In genomic region chrX:45952030-45952429, GRCh38 we compare ENCODE assay signal across 23 cellular contexts.
DNase-seq lines count a peak whose midpoint lies in the region; ATAC-seq, FAIRE-seq and TF ChIP-seq lines count a peak whose summit lies in the region.
"Had no signal": no experiment of that assay in that cellular context is flagged by ENCODE, and none has a peak within 500 bp of the region (broad histone marks: within the 10 kb centered on the region; RNA-seq: fewer than 3 reads in every experiment).

No MANE protein-coding gene starts in this region.

- H3K27me3 ChIP-seq in mammary epithelial cell (ENCODE audit: insufficient read depth, low read length) (no peaks in the 10 kb centered on the region), breast epithelium (peaks cover 0 to 22% of the 10 kb centered on the region in 2 donors), bronchial epithelial cell (ENCODE audit: control insufficient read depth, insufficient read depth, low read length) (no peaks in the 10 kb centered on the region)
- H3K27me3 ChIP-seq: BLaER1 treated with 17β-estradiol and CSF1 and Interleukin-3, amounts not matched to agents 10 nM and 100 nM; left lung; MG63; SJSA1; thyroid gland had no signal

- H3K4me2 ChIP-seq in mammary epithelial cell (ENCODE audit: insufficient read depth, low read depth, low read length), result no peak overlapping the region
- H3K4me2 ChIP-seq: BLaER1 treated with 17β-estradiol and CSF1 and Interleukin-3, amounts not matched to agents 10 nM and 100 nM had no signal

- no peak for ATAC-seq in GM18520 (IDR thresholded peaks at IDR 0.05; ENCODE audit: unreplicated experiment)
- ATAC-seq: left lung; stimulated activated naive CD8-positive, alpha-beta T cell treated with anti-CD3 and anti-CD28 coated beads, Interleukin-15, Interleukin-2, amounts not matched to agents 100 U/mL and 50 U/mL, for 24 hours had no signal

- FAIRE-seq in bronchial epithelial cell (lab: Jason Lieb, UNC) (no peak), RCC 7860 (lab: Jason Lieb, UNC) (no peak)

- H3K36me3 ChIP-seq in mammary epithelial cell (ENCODE audit: insufficient read depth, low read length), result no peaks in the 10 kb centered on the region
- no peaks in the 10 kb centered on the region for H3K36me3 ChIP-seq in breast epithelium
- H3K36me3 ChIP-seq in bronchial epithelial cell (ENCODE audit: control insufficient read depth, insufficient read depth, low read length), result no peaks in the 10 kb centered on the region
- H3K36me3 ChIP-seq: BLaER1 treated with 17β-estradiol and CSF1 and Interleukin-3, amounts not matched to agents 10 nM and 100 nM; left lung; MG63; SJSA1; thyroid gland had no signal

- no peak for TF ChIP-seq POLR2A in breast epithelium (IDR thresholded peaks at IDR 0.05)

- no peak overlapping the region for H3K9ac ChIP-seq in mammary epithelial cell (ENCODE audit: insufficient read depth, low read length)
- H3K9ac ChIP-seq: BLaER1 treated with 17β-estradiol and CSF1 and Interleukin-3, amounts not matched to agents 10 nM and 100 nM had no signal

- in situ Hi-C loops in mammary epithelial cell (cut with MboI; ENCODE audit: low sequenced_read_pairs in 2 of 2), result no loop called here

- peak; percentile 59 for DNase-seq in mammary epithelial cell
- DNase-seq in breast epithelium (ENCODE audit: low spot score in 2 of 2), result no peak
- DNase-seq in NAMALWA (ENCODE audit: low spot score), result peak; percentile 6
- peak; percentile 7 for DNase-seq in bronchial epithelial cell (ENCODE audit: low read depth)
- no peak for DNase-seq in retinal pigment epithelial cell (ENCODE audit: low read depth)
- no peak for DNase-seq in RCC 7860 (ENCODE audit: low spot score)
- DNase-seq in islet precursor cell, result no peak
- DNase-seq: activated B cell treated with CpG ODN at 0.5 μM for 24 hours; activated CD8-positive, alpha-beta memory T cell treated with anti-CD3 and anti-CD28 coated beads for 24 hours; effector CD8-positive, alpha-beta T cell; GF-D8; glutamatergic neuron; GOT3; left lung; MG63; NCI-H1694; NCI-H69; stimulated activated CD4-positive, alpha-beta T cell treated with anti-CD3 and anti-CD28 coated beads, Interleukin-2, amount 100 ng/mL, for 24 hours; stimulated activated naive CD8-positive, alpha-beta T cell treated with anti-CD3 and anti-CD28 coated beads, Interleukin-15, Interleukin-2, amounts not matched to agents 100 U/mL and 50 U/mL, for 24 hours; thyroid gland had no signal

- no TSS peak for BruUV-seq in mammary epithelial cell (replicated peaks; lab: Mats Ljungman, UMichigan)

- H3K9me3 ChIP-seq in mammary epithelial cell (replicated peaks; ENCODE audit: insufficient read depth, low read length) (no peaks in the 10 kb centered on the region), breast epithelium (no peaks in the 10 kb centered on the region)
- H3K9me3 ChIP-seq: BLaER1 treated with 17β-estradiol and CSF1 and Interleukin-3, amounts not matched to agents 10 nM and 100 nM; left lung; MG63; SJSA1; thyroid gland had no signal

- H3K4me1 ChIP-seq in mammary epithelial cell (ENCODE audit: insufficient read depth, low read length), result no peaks in the 10 kb centered on the region
- no peaks in the 10 kb centered on the region for H3K4me1 ChIP-seq in breast epithelium
- H3K4me1 ChIP-seq: BLaER1 treated with 17β-estradiol and CSF1 and Interleukin-3, amounts not matched to agents 10 nM and 100 nM; left lung; SJSA1; thyroid gland had no signal

- TF ChIP-seq CTCF in mammary epithelial cell (conservative IDR thresholded peaks at IDR 0.05 in 1 of 2, IDR thresholded peaks at IDR 0.05 in 1 of 2; ENCODE audit: extremely low read depth in 1 of 2, insufficient read depth in 1 of 2, low read depth in 1 of 2, low read length in 2 of 2), result peak in 1 of 2 donors; percentile 27
- TF ChIP-seq CTCF in breast epithelium (IDR thresholded peaks at IDR 0.05), result no peak
- TF ChIP-seq CTCF in bronchial epithelial cell (IDR thresholded peaks at IDR 0.05; ENCODE audit: insufficient read depth, low read length, severe bottlenecking), result no peak
- TF ChIP-seq CTCF in retinal pigment epithelial cell (conservative IDR thresholded peaks at IDR 0.05; ENCODE audit: low read depth, low read length), result peak; percentile 6

- intact Hi-C loops in mammary epithelial cell (cut with micrococcal nuclease), result no loop called here
- intact Hi-C loops in breast epithelium (cut with DNase I; ENCODE audit: low total_unique reads), result no loop called here

- H3K79me2 ChIP-seq in mammary epithelial cell (ENCODE audit: insufficient read depth, low read length), result no peaks in the 10 kb centered on the region

- no peaks in the 10 kb centered on the region for H4K20me1 ChIP-seq in mammary epithelial cell (ENCODE audit: insufficient read depth, low read length)
- H4K20me1 ChIP-seq: BLaER1 treated with 17β-estradiol and CSF1 and Interleukin-3, amounts not matched to agents 10 nM and 100 nM had no signal

- H2AFZ ChIP-seq in mammary epithelial cell (ENCODE audit: low read depth, low read length), result no peak overlapping the region

- dilution Hi-C loops in mammary epithelial cell (cut with HindIII; ENCODE audit: low sequenced_read_pairs), result no loop called here

- 51% methylated on average over 2 of the region's 2 CpGs for WGBS in mammary epithelial cell (ENCODE audit: low coverage, missing lambda C conversion rate)

- CTCF ChIA-PET in mammary epithelial cell (lab: Charles Lee; ENCODE audit: low non-redundant PET), result no interaction called here

- H3K27ac ChIP-seq in mammary epithelial cell (ENCODE audit: insufficient read depth, low read depth, low read length) (no peak overlapping the region), breast epithelium (no peak overlapping the region)
- H3K27ac ChIP-seq: BLaER1 treated with 17β-estradiol and CSF1 and Interleukin-3, amounts not matched to agents 10 nM and 100 nM; left lung; SJSA1; thyroid gland had no signal

- H3K4me3 ChIP-seq in mammary epithelial cell (replicated peaks in 1 of 3; ENCODE audit: insufficient read depth in 1 of 3, low read depth in 2 of 3, low read length in 3 of 3) (no peak overlapping the region), breast epithelium (no peak overlapping the region), bronchial epithelial cell (ENCODE audit: low read depth, low read length) (no peak overlapping the region), retinal pigment epithelial cell (ENCODE audit: low read length) (no peak overlapping the region)
- H3K4me3 ChIP-seq: BLaER1 treated with 17β-estradiol and CSF1 and Interleukin-3, amounts not matched to agents 10 nM and 100 nM; left lung; MG63; SJSA1; thyroid gland had no signal

Comparison
In these comparisons a context has a peak if more than half of its experiments do, and no peak if none do; other contexts are left out.
1. DNase-seq: peak in mammary epithelial cell (single experiment), NAMALWA (single experiment) and bronchial epithelial cell (single experiment); none in breast epithelium (0 of 2), retinal pigment epithelial cell (single experiment), RCC 7860 (single experiment) and islet precursor cell (single experiment).